Comparison of ENCODE assay signal across 17 cellular contexts in the genomic region with DNA sequence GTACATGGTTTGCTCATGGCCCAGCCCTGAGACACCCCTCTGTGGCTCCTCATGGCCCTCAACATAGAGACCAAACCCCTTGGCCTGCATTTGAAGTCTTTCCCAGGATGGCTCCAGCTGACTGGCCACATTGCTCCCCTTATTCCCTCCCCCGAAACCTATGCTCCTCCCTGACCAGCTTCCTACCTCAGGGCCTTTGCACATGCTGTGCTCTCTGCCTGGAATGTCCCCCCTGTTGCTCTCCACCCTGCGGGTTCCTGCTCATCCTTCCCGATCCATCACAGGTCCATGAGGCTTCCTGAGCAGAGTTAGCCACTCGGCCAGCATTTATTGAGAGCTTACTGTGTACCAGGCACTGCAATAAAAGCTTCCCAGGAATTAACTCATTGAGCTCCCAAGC.
DNase-seq lines count a peak whose midpoint lies in the region; ATAC-seq and TF ChIP-seq lines count a peak whose summit lies in the region.
"Had no signal": no experiment of that assay in that cellular context is flagged by ENCODE, and none has a peak within 500 bp of the region (broad histone marks: within the 10 kb centered on the region; RNA-seq: fewer than 3 reads in every experiment).

No MANE protein-coding gene starts in this region.

- H3K4me1 ChIP-seq in heart left ventricle (peaks cover 6 to 50% (median 29%) of the 10 kb centered on the region in 12 donors), PC-3 (ENCODE audit: insufficient read depth, low read length) (no peaks in the 10 kb centered on the region), mesenchymal stem cell (ENCODE audit: control insufficient read depth, insufficient read depth, low read depth, low read length) (peaks cover 19% of the 10 kb centered on the region)

- no peak overlapping the region for H2BK15ac ChIP-seq in mesenchymal stem cell (ENCODE audit: low read depth, poor library complexity, severe bottlenecking)

- DNase-seq in heart left ventricle (no peak), Right ventricle myocardium inferior (ENCODE audit: missing footprints) (no peak), WTC11 (ENCODE audit: low spot score) (no peak), osteocyte (ENCODE audit: extremely low spot score, unreplicated experiment) (no peak), PC-3 (no peak), mesenchymal stem cell (no peak)
- DNase-seq in activated CD4-positive, alpha-beta T cell treated with anti-CD3 and anti-CD28 coated beads, Interleukin-2, amount 10 ng/mL, durations not matched to agents 24 days and 14 days = no peak
- DNase-seq: DND-41; HCEC 1CT; MV-4-11; NCI-H187 treated with DMSO at 0.1 percent for 48 hours; NCI-H526 treated with DMSO at 0.1 percent for 48 hours; NK-92 treated with Interleukin-12 subunit alpha and Interleukin-12 subunit beta, amount 100 ng/mL, for 24 hours; OCI-M1 had no signal

- H3K9me2 ChIP-seq in PC-3 (replicated peaks; ENCODE audit: low read length) = no peaks in the 10 kb centered on the region

- H2AK5ac ChIP-seq in mesenchymal stem cell (ENCODE audit: low read length, severe bottlenecking) = no peak overlapping the region

- no peaks in the 10 kb centered on the region for H4K20me1 ChIP-seq in PC-3 (ENCODE audit: low read length)

- H3K27me3 Mint-ChIP-seq in WTC11 (ENCODE audit: low read depth) = no peaks in the 10 kb centered on the region
- H3K27me3 Mint-ChIP-seq in osteocyte (ENCODE audit: unreplicated experiment) = no peaks in the 10 kb centered on the region
- peaks cover 58% of the 10 kb centered on the region for H3K27me3 Mint-ChIP-seq in activated CD4-positive, alpha-beta T cell treated with anti-CD3 and anti-CD28 coated beads, Interleukin-2, amount 10 ng/mL, durations not matched to agents 24 days and 14 days

- no peak for TF ChIP-seq CTCF in heart left ventricle (IDR thresholded peaks at IDR 0.05)
- TF ChIP-seq CTCF in WTC11 (IDR thresholded peaks at IDR 0.05) = no peak
- no peak for TF ChIP-seq CTCF in osteocyte (IDR thresholded peaks at IDR 0.05)
- no peak for TF ChIP-seq CTCF in PC-3 (conservative IDR thresholded peaks at IDR 0.05; ENCODE audit: low read depth, low read length)

- peaks cover 37% of the 10 kb centered on the region for H3K4me1 Mint-ChIP-seq in WTC11
- H3K4me1 Mint-ChIP-seq in osteocyte (ENCODE audit: unreplicated experiment) = peaks cover 34% of the 10 kb centered on the region
- peaks cover 18% of the 10 kb centered on the region for H3K4me1 Mint-ChIP-seq in activated CD4-positive, alpha-beta T cell treated with anti-CD3 and anti-CD28 coated beads, Interleukin-2, amount 10 ng/mL, durations not matched to agents 24 days and 14 days

- H2BK12ac ChIP-seq in mesenchymal stem cell (ENCODE audit: low read length in 2 of 2) = no peak overlapping the region

- H3K4me2 ChIP-seq in PC-3 (ENCODE audit: low read length) (no peak overlapping the region), mesenchymal stem cell (ENCODE audit: low read length, poor library complexity, severe bottlenecking) (no peak overlapping the region)
- H3K4me2 ChIP-seq: A549 had no signal

- CTCF ChIA-PET in WTC11 (lab: Charles Lee) (interaction anchor here (1.6 to 1.8 kb wide), 3 partner anchors 69 to 157 kb away, joined by 3 to 7 read pairs (median 4); no protein-coding TSS in a partner anchor), PC-3 (lab: Charles Lee) (no interaction called here)

- TF ChIP-seq POLR2A in heart left ventricle (IDR thresholded peaks at IDR 0.05) = no peak

- BruUV-seq in PC-3 (replicated peaks; lab: Mats Ljungman, UMichigan) = no TSS peak

- H3K4ac ChIP-seq in mesenchymal stem cell (ENCODE audit: low read depth in 1 of 2, low read length in 2 of 2) = no peak overlapping the region

- H2AFZ ChIP-seq in PC-3 (ENCODE audit: low read length) (no peak overlapping the region), mesenchymal stem cell (ENCODE audit: low read depth, low read length) (no peak overlapping the region)

- no peak overlapping the region for H2BK120ac ChIP-seq in mesenchymal stem cell (ENCODE audit: low read depth, low read length)

- H4K91ac ChIP-seq in mesenchymal stem cell (ENCODE audit: low read length) = no peak overlapping the region

- no peaks in the 10 kb centered on the region for H3K9me3 ChIP-seq in heart left ventricle
- no peaks in the 10 kb centered on the region for H3K9me3 ChIP-seq in PC-3 (ENCODE audit: low read length)
- no peaks in the 10 kb centered on the region for H3K9me3 ChIP-seq in mesenchymal stem cell (ENCODE audit: control insufficient read depth, low read length)
- H3K9me3 ChIP-seq: A549; BLaER1 treated with 17β-estradiol and CSF1 and Interleukin-3, amounts not matched to agents 10 nM and 100 nM had no signal

- no peaks in the 10 kb centered on the region for H3K79me2 ChIP-seq in PC-3 (ENCODE audit: low read length)

- H3K27ac ChIP-seq in heart left ventricle (peak overlapping the region in 11 of 12 donors; percentile 48 to 87 (median 74)), PC-3 (ENCODE audit: low read length) (no peak overlapping the region), mesenchymal stem cell (ENCODE audit: low read length, poor library complexity, severe bottlenecking) (no peak overlapping the region)
- H3K27ac ChIP-seq: A549; BLaER1 treated with 17β-estradiol and CSF1 and Interleukin-3, amounts not matched to agents 10 nM and 100 nM; RWPE1 had no signal

- no peak overlapping the region for H2BK5ac ChIP-seq in mesenchymal stem cell (ENCODE audit: low read depth, low read length, poor library complexity, severe bottlenecking)

- H3K4me3 Mint-ChIP-seq in WTC11 (no peak overlapping the region), osteocyte (ENCODE audit: unreplicated experiment) (no peak overlapping the region)
- no peak overlapping the region for H3K4me3 Mint-ChIP-seq in activated CD4-positive, alpha-beta T cell treated with anti-CD3 and anti-CD28 coated beads, Interleukin-2, amount 10 ng/mL, durations not matched to agents 24 days and 14 days

- no peaks in the 10 kb centered on the region for H3K27me3 ChIP-seq in heart left ventricle
- H3K27me3 ChIP-seq in PC-3 (ENCODE audit: low read length) = no peaks in the 10 kb centered on the region
- peaks cover 0 to 40% of the 10 kb centered on the region in 2 experiments for H3K27me3 ChIP-seq in mesenchymal stem cell (ENCODE audit: control insufficient read depth in 1 of 2, insufficient read depth in 1 of 2, low read length in 2 of 2)

- H3F3A ChIP-seq in PC-3 (ENCODE audit: low read length, unreplicated experiment) = no peaks in the 10 kb centered on the region

- H3K14ac ChIP-seq in mesenchymal stem cell (ENCODE audit: low read length in 2 of 2) = no peak overlapping the region

- H3K23ac ChIP-seq in mesenchymal stem cell (ENCODE audit: low read length in 2 of 2) = no peak overlapping the region

- no peak overlapping the region for H3K9ac ChIP-seq in PC-3 (ENCODE audit: low read length)
- no peak overlapping the region for H3K9ac ChIP-seq in mesenchymal stem cell (ENCODE audit: low read length)
- H3K9ac ChIP-seq: BLaER1 treated with 17β-estradiol and CSF1 and Interleukin-3, amounts not matched to agents 10 nM and 100 nM had no signal

- WGBS in heart left ventricle, 4 donors = 97 to 99% (median 98%) methylated on average over 4 of the region's 4 CpGs
- 91% methylated on average over 4 of the region's 4 CpGs for WGBS in mesenchymal stem cell

- no peaks in the 10 kb centered on the region for H3K79me1 ChIP-seq in mesenchymal stem cell (replicated peaks; ENCODE audit: low read length, poor library complexity, severe bottlenecking)

- no peaks in the 10 kb centered on the region for H3K36me3 Mint-ChIP-seq in WTC11
- H3K36me3 Mint-ChIP-seq in osteocyte (ENCODE audit: unreplicated experiment) = peaks cover 8% of the 10 kb centered on the region
- peaks cover 2% of the 10 kb centered on the region for H3K36me3 Mint-ChIP-seq in activated CD4-positive, alpha-beta T cell treated with anti-CD3 and anti-CD28 coated beads, Interleukin-2, amount 10 ng/mL, durations not matched to agents 24 days and 14 days (ENCODE audit: low read depth)

- H3K36me3 ChIP-seq in heart left ventricle (no peaks in the 10 kb centered on the region), PC-3 (ENCODE audit: low read depth, low read length) (no peaks in the 10 kb centered on the region), mesenchymal stem cell (ENCODE audit: control insufficient read depth in 1 of 2, insufficient read depth in 2 of 2, low read depth in 1 of 2, low read length in 2 of 2) (peaks cover 0 to 3% of the 10 kb centered on the region in 2 experiments)
- H3K36me3 ChIP-seq: BLaER1 treated with 17β-estradiol and CSF1 and Interleukin-3, amounts not matched to agents 10 nM and 100 nM had no signal

- POLR2A ChIA-PET in WTC11 (lab: Charles Lee) = interaction anchor here (0.7 kb wide), 1 partner anchor 205 kb away, joined by 4 read pairs; no protein-coding TSS in a partner anchor
- POLR2A ChIA-PET in PC-3 (lab: Charles Lee; ENCODE audit: unreplicated experiment) = no interaction called here

- intact Hi-C loops in heart left ventricle (cut with DNase I) = no loop called here
- intact Hi-C loops in Right ventricle myocardium inferior (cut with DNase I) = loop anchor here (2.0 kb wide), 1 partner anchor 28 kb away; no protein-coding TSS in a partner anchor
- intact Hi-C loops in PC-3 (cut with micrococcal nuclease) = no loop called here
- intact Hi-C loops in activated CD4-positive, alpha-beta T cell treated with anti-CD3 and anti-CD28 coated beads, Interleukin-2, amount 10 ng/mL, durations not matched to agents 24 days and 14 days (cut with micrococcal nuclease) = no loop called here

- no peak overlapping the region for H3K27ac Mint-ChIP-seq in WTC11
- peak overlapping the region; percentile 14 for H3K27ac Mint-ChIP-seq in osteocyte (ENCODE audit: unreplicated experiment)
- no peak overlapping the region for H3K27ac Mint-ChIP-seq in activated CD4-positive, alpha-beta T cell treated with anti-CD3 and anti-CD28 coated beads, Interleukin-2, amount 10 ng/mL, durations not matched to agents 24 days and 14 days

- H3K18ac ChIP-seq in mesenchymal stem cell (ENCODE audit: low read depth in 1 of 2, low read length in 2 of 2) = no peak overlapping the region

- H3K4me3 ChIP-seq in heart left ventricle = no peak overlapping the region
- no peak overlapping the region for H3K4me3 ChIP-seq in PC-3 (ENCODE audit: low read length)
- H3K4me3 ChIP-seq in mesenchymal stem cell (ENCODE audit: insufficient read depth in 1 of 2, low read depth in 1 of 2, low read length in 2 of 2) = no peak overlapping the region
- H3K4me3 ChIP-seq: A549; BLaER1 treated with 17β-estradiol and CSF1 and Interleukin-3, amounts not matched to agents 10 nM and 100 nM had no signal

- no peak overlapping the region for H4K8ac ChIP-seq in mesenchymal stem cell (ENCODE audit: low read length)

- no peaks in the 10 kb centered on the region for H3K9me3 Mint-ChIP-seq in WTC11
- H3K9me3 Mint-ChIP-seq in osteocyte (ENCODE audit: unreplicated experiment) = no peaks in the 10 kb centered on the region
- no peaks in the 10 kb centered on the region for H3K9me3 Mint-ChIP-seq in activated CD4-positive, alpha-beta T cell treated with anti-CD3 and anti-CD28 coated beads, Interleukin-2, amount 10 ng/mL, durations not matched to agents 24 days and 14 days

- no peak for ATAC-seq in heart left ventricle
- ATAC-seq in Right ventricle myocardium inferior = no peak
- ATAC-seq in WTC11 = no peak
- no peak for ATAC-seq in PC-3

Comparison
In these comparisons a context has a peak if more than half of its experiments do, and no peak if none do; other contexts are left out.
1. H3K27ac ChIP-seq: peak in heart left ventricle (11 of 12); none in PC-3 (single experiment) and mesenchymal stem cell (single experiment).